Comparison of ENCODE assay signal across 14 cellular contexts in genomic region chr12:75974323-75975273, GRCh38. TPM values are rescaled to one million over a fixed set of nuclear protein-coding genes. Genes with fewer than 3 reads are reported as not detected.
DNase-seq lines count a peak whose midpoint lies in the region; ATAC-seq and TF ChIP-seq lines count a peak whose summit lies in the region.
"Had no signal": no experiment of that assay in that cellular context is flagged by ENCODE, and none has a peak within 500 bp of the region (broad histone marks: within the 10 kb centered on the region; RNA-seq: fewer than 3 reads in every experiment).

No MANE protein-coding gene starts in this region.

- H3K9me3 ChIP-seq in lower lobe of right lung (no peaks in the 10 kb centered on the region), SK-N-SH (no peaks in the 10 kb centered on the region)

- H3K9me3 Mint-ChIP-seq in CD14-positive monocyte (peaks cover 0 to 3% (median 0%) of the 10 kb centered on the region in 7 donors), HFFc6 (no peaks in the 10 kb centered on the region)
- H3K9me3 Mint-ChIP-seq: mesothelial cell of epicardium had no signal

- H3K27ac ChIP-seq in lower lobe of right lung (peak overlapping the region; percentile 13), SK-N-SH (ENCODE audit: low read depth in 2 of 2, low read length in 1 of 2) (no peak overlapping the region)
- H3K27ac ChIP-seq: cardiac muscle cell had no signal

- H4K20me1 ChIP-seq in SK-N-SH (ENCODE audit: insufficient read depth): no peaks in the 10 kb centered on the region

- no peaks in the 10 kb centered on the region for H3K36me3 ChIP-seq in lower lobe of right lung
- H3K36me3 ChIP-seq in SK-N-SH (replicated peaks in 1 of 2; ENCODE audit: control insufficient read depth in 1 of 2, insufficient read depth in 2 of 2, low read length in 1 of 2): no peaks in the 10 kb centered on the region
- H3K36me3 ChIP-seq: cardiac muscle cell had no signal

- H3K27ac Mint-ChIP-seq in CD14-positive monocyte (peak overlapping the region; percentile 72 to 100 (median 92)), HFFc6 (peak overlapping the region; percentile 16; the same call in 1 of the 2 replicates)
- H3K27ac Mint-ChIP-seq: activated T-helper 2 cell treated with anti-CD3 and anti-CD28 coated beads, Interferon-gamma antibody, Interleukin-2, Interleukin-4, amounts not matched to agents 10 μg/mL and 5 μg/mL and 100 μg/mL, durations not matched to agents 14 hours and 24 hours and 36 hours; mesothelial cell of epicardium had no signal

- peaks cover 0 to 6% (median 3%) of the 10 kb centered on the region in 3 donors for H3K27me3 Mint-ChIP-seq in CD14-positive monocyte (ENCODE audit: low read depth in 3 of 3)
- no peaks in the 10 kb centered on the region for H3K27me3 Mint-ChIP-seq in HFFc6 (ENCODE audit: insufficient read depth)

- H3K79me2 ChIP-seq in SK-N-SH (ENCODE audit: insufficient read depth): no peaks in the 10 kb centered on the region

- peaks cover 57% of the 10 kb centered on the region for H3K4me1 ChIP-seq in lower lobe of right lung
- H3K4me1 ChIP-seq in SK-N-SH (ENCODE audit: control insufficient read depth in 1 of 2, insufficient read depth in 2 of 2, low read depth in 1 of 2, low read length in 1 of 2): peaks cover 0 to 24% of the 10 kb centered on the region in 2 experiments

- intact Hi-C loops in CD14-positive monocyte (cut with micrococcal nuclease) (loop anchor here (5.0 to 10.0 kb wide), 3 partner anchors 32 to 50 kb away; no protein-coding TSS in a partner anchor), lower lobe of right lung (cut with DNase I) (no loop called here), head of caudate nucleus (cut with DNase I) (no loop called here)

- H3K4me3 ChIP-seq in lower lobe of right lung: no peak overlapping the region
- H3K4me3 ChIP-seq in SK-N-SH (ENCODE audit: low read depth in 2 of 2, low read length in 1 of 2): no peak overlapping the region
- H3K4me3 ChIP-seq: cardiac muscle cell had no signal

- CTCF ChIA-PET in SK-N-SH (lab: Yijun Ruan, JAX): interaction anchor here (1.3 kb wide), 1 partner anchor 10 kb away, joined by 4 read pairs; no protein-coding TSS in a partner anchor

- no peak overlapping the region for H2AFZ ChIP-seq in SK-N-SH (ENCODE audit: low read depth)

- POLR2A ChIA-PET in SK-N-SH (lab: Yijun Ruan, JAX): no interaction called here

- no peak overlapping the region for H3K4me2 ChIP-seq in SK-N-SH

- H3K27me3 ChIP-seq in lower lobe of right lung (ENCODE audit: low read depth) (no peaks in the 10 kb centered on the region), SK-N-SH (ENCODE audit: insufficient read depth) (no peaks in the 10 kb centered on the region)
- H3K27me3 ChIP-seq: cardiac muscle cell had no signal

- no peaks in the 10 kb centered on the region for H3K9me2 ChIP-seq in SK-N-SH

- H3K4me3 Mint-ChIP-seq in CD14-positive monocyte (no peak overlapping the region), HFFc6 (no peak overlapping the region)
- H3K4me3 Mint-ChIP-seq: mesothelial cell of epicardium had no signal

- TF ChIP-seq CTCF in CD14-positive monocyte (IDR thresholded peaks at IDR 0.05) (no peak), HFFc6 (IDR thresholded peaks at IDR 0.05) (no peak), lower lobe of right lung (IDR thresholded peaks at IDR 0.05) (no peak), SK-N-SH (IDR thresholded peaks at IDR 0.05) (no peak)

- H3K9ac ChIP-seq in SK-N-SH: no peak overlapping the region

- ATAC-seq in lower lobe of right lung: peak; percentile 56 to 63

- TF ChIP-seq EP300 in SK-N-SH (IDR thresholded peaks at IDR 0.05; ENCODE audit: borderline replicate concordance in 1 of 2, low read depth in 1 of 2, low read length in 1 of 2): no peak

- TF ChIP-seq RAD21 in SK-N-SH (IDR thresholded peaks at IDR 0.05; ENCODE audit: low read length): no peak

- 92% methylated on average over 5 of the region's 5 CpGs for WGBS in SK-N-SH (ENCODE audit: low lambda C conversion rate)

- H3K4me1 Mint-ChIP-seq in CD14-positive monocyte: peaks cover 64% of the 10 kb centered on the region
- peaks cover 65% of the 10 kb centered on the region for H3K4me1 Mint-ChIP-seq in HFFc6 (ENCODE audit: low read depth)

- DNase-seq in CD14-positive monocyte (ENCODE audit: low spot score) (peak; percentile 89), HFFc6 (no peak), OCI-M1 (lab: John Stamatoyannopoulos, UW) (peak; percentile 13), lower lobe of right lung (peak; percentile 59), head of caudate nucleus (no peak), DMS 273 (lab: John Stamatoyannopoulos, UW; ENCODE audit: unreplicated experiment) (no peak), SK-N-SH (no peak)
- DNase-seq in activated naive CD4-positive, alpha-beta T cell treated with anti-CD3 and anti-CD28 coated beads, Interleukin-2, amount 50 U/mL, for 16 hours: no peak
- DNase-seq: activated CD4-positive, CD25-positive, alpha-beta regulatory T cell treated with anti-CD3 and anti-CD28 coated beads, Interleukin-2, amount 50 U/mL, for 72 hours; retina; RPMI8226 had no signal

- H3K36me3 Mint-ChIP-seq in CD14-positive monocyte: peaks cover 0 to 12% of the 10 kb centered on the region in 2 donors
- no peaks in the 10 kb centered on the region for H3K36me3 Mint-ChIP-seq in HFFc6 (ENCODE audit: low read depth)
- H3K36me3 Mint-ChIP-seq: mesothelial cell of epicardium had no signal

- peaks cover 21% of the 10 kb centered on the region for H3F3A ChIP-seq in SK-N-SH (replicated peaks; ENCODE audit: insufficient read depth)

TF ChIP-seq in SK-N-SH, 30 proteins besides CTCF, POLR2A, EP300 and RAD21:
- no peak for TF ChIP-seq NRF1 (IDR thresholded peaks at IDR 0.05; ENCODE audit: low read depth, low read length)
- TF ChIP-seq SMC3 (IDR thresholded peaks at IDR 0.05; ENCODE audit: low read depth, low read length): no peak
- TF ChIP-seq RXRA (IDR thresholded peaks at IDR 0.05; ENCODE audit: borderline replicate concordance, low read depth): no peak
- no peak for TF ChIP-seq NFIC (IDR thresholded peaks at IDR 0.05; ENCODE audit: borderline replicate concordance)
- TF ChIP-seq TAF1 (IDR thresholded peaks at IDR 0.05; ENCODE audit: borderline replicate concordance, low read depth, low read length): no peak
- no peak for TF ChIP-seq IRF3 (IDR thresholded peaks at IDR 0.05; ENCODE audit: low read depth, low read length)
- TF ChIP-seq FOXM1 (IDR thresholded peaks at IDR 0.05; ENCODE audit: low read depth): no peak
- TF ChIP-seq RFX5 (IDR thresholded peaks at IDR 0.05; ENCODE audit: low read length): no peak
- no peak for TF ChIP-seq RCOR1 (IDR thresholded peaks at IDR 0.05; ENCODE audit: low read length)
- no peak for TF ChIP-seq MEF2A (IDR thresholded peaks at IDR 0.05; ENCODE audit: borderline replicate concordance, low read depth)
- no peak for TF ChIP-seq FOXJ3 (CRISPR knock-in tag; IDR thresholded peaks at IDR 0.05)

RNA-seq across cellular contexts. Expression of gene PHLDA1, which starts 57.0 kb away (rescaled TPM):
- polyA plus RNA-seq in CD14-positive monocyte (1 to 10 TPM; 1.1 to 1.6 TPM), SK-N-SH (2012; rRNA removed) (21.6 and 26.2 TPM in 2 replicates)
- 10 to 100 TPM; 49.2 to 81.5 (median 76.2) TPM for total RNA-seq in HFFc6 (2021; fragmentation: NEBNext Ultra II Directional; extraction: Animal tissue kit (Norgen Biotek cat#: 25700))
- total RNA-seq in lower lobe of right lung: 12.2 TPM
- 20.1 and 20.3 TPM in 2 replicates for polyA plus RNA-seq in SK-N-SH (2012; cell fraction: cytosol; rRNA removed)
- polyA plus RNA-seq in SK-N-SH (2012; cell fraction: nucleus; rRNA removed): 19.8 and 24.5 TPM in 2 replicates

Comparison
In these comparisons a context has a peak if more than half of its experiments do, and no peak if none do; other contexts are left out.
1. DNase-seq: peak in CD14-positive monocyte (single experiment), OCI-M1 (single experiment) and lower lobe of right lung (single experiment); none in HFFc6 (single experiment), head of caudate nucleus (0 of 42), DMS 273 (single experiment), activated naive CD4-positive, alpha-beta T cell treated with anti-CD3 and anti-CD28 coated beads, Interleukin-2, amount 50 U/mL, for 16 hours (single experiment) and SK-N-SH (single experiment).
2. intact Hi-C loops: an anchor here in CD14-positive monocyte (5.0 to 10.0 kb wide); none called in lower lobe of right lung and head of caudate nucleus.